12 cellular contexts compared by ENCODE assay signal in genomic region chr19:29704562-29705558, GRCh38. TPM values are rescaled to one million over a fixed set of nuclear protein-coding genes. Genes with fewer than 3 reads are reported as not detected.
DNase-seq lines count a peak whose midpoint lies in the region; ATAC-seq, FAIRE-seq and TF ChIP-seq lines count a peak whose summit lies in the region.
"Had no signal": no experiment of that assay in that cellular context is flagged by ENCODE, and none has a peak within 500 bp of the region (broad histone marks: within the 10 kb centered on the region; RNA-seq: fewer than 3 reads in every experiment).

No MANE protein-coding gene starts in this region.

- no peak overlapping the region for H3K4me3 ChIP-seq in GM12878
- H3K4me3 ChIP-seq in psoas muscle, result no peak overlapping the region
- H3K4me3 ChIP-seq: skin epidermis had no signal

- ATAC-seq in GM19035 (IDR thresholded peaks at IDR 0.05; ENCODE audit: unreplicated experiment), result peak; percentile 55
- ATAC-seq in HG03095 (IDR thresholded peaks at IDR 0.05; ENCODE audit: unreplicated experiment), result peak; percentile 55
- peak; percentile 92 for ATAC-seq in GM12878
- no peak for ATAC-seq in Right ventricle myocardium inferior
- no peak for ATAC-seq in psoas muscle

- FAIRE-seq in GM12878 (lab: Jason Lieb, UNC), result peak; percentile 44

- SMC1A ChIA-PET in GM12878 (lab: Charles Lee; ENCODE audit: uncharacterized antibody, unreplicated experiment), result interaction anchor here (1.0 to 1.3 kb wide), 4 partner anchors 12 to 95 kb away, joined by 3 to 4 read pairs (median 4); no protein-coding TSS in a partner anchor

- no peak for TF ChIP-seq RAD21 in GM12878 (IDR thresholded peaks at IDR 0.05; ENCODE audit: insufficient read depth, low read depth, low read length)

- DNase-seq in GM10248 (ENCODE audit: extremely low spot score) (peak; percentile 61), GM12878 (ENCODE audit: low read depth, low spot score) (peak; percentile 42), Right ventricle myocardium inferior (ENCODE audit: missing footprints) (no peak), psoas muscle (no peak), KG1 (lab: John Stamatoyannopoulos, UW) (no peak), NCI-H1105 (lab: John Stamatoyannopoulos, UW) (no peak)
- DNase-seq: COR-L47, NCI-H1092, NCI-H774 had no signal

- peak overlapping the region; percentile 36 for H3K4me2 ChIP-seq in GM12878 (ENCODE audit: control insufficient read depth, insufficient read depth)

- peak overlapping the region; percentile 29; the same call in 1 of the 2 replicates for H3K9ac ChIP-seq in GM12878 (ENCODE audit: control insufficient read depth, insufficient read depth, low read length)

- peaks cover 17% of the 10 kb centered on the region for H3K4me1 ChIP-seq in GM12878 (ENCODE audit: control insufficient read depth, insufficient read depth, low read length)
- H3K4me1 ChIP-seq in psoas muscle, result peaks cover 25% of the 10 kb centered on the region

- no peaks in the 10 kb centered on the region for H3K27me3 ChIP-seq in GM12878 (replicated peaks in 1 of 2; ENCODE audit: control insufficient read depth in 2 of 2, insufficient read depth in 2 of 2, low read length in 1 of 2)
- no peaks in the 10 kb centered on the region for H3K27me3 ChIP-seq in psoas muscle (ENCODE audit: insufficient read depth in 3 of 3, low read length in 2 of 3)

- TF ChIP-seq CTCF in GM10248 (IDR thresholded peaks at IDR 0.05; ENCODE audit: control extremely low read depth, extremely low read depth, low read depth, missing control alignments), result no peak
- no peak for TF ChIP-seq CTCF in GM12878 (IDR thresholded peaks at IDR 0.05 in 2 of 3, conservative IDR thresholded peaks at IDR 0.05 in 1 of 3; ENCODE audit: control insufficient read depth in 2 of 3, extremely low read depth in 1 of 3, insufficient read depth in 1 of 3, low read depth in 3 of 3, low read length in 3 of 3)
- TF ChIP-seq CTCF in psoas muscle (IDR thresholded peaks at IDR 0.05), result no peak

- H3K9me3 ChIP-seq in GM12878 (replicated peaks; ENCODE audit: control insufficient read depth, insufficient read depth, low read length) (no peaks in the 10 kb centered on the region), psoas muscle (no peaks in the 10 kb centered on the region)

- POLR2A ChIA-PET in GM10248 (lab: Yijun Ruan, JAX), result no interaction called here
- POLR2A ChIA-PET in GM12878 (lab: Charles Lee), result interaction anchor here (0.9 to 1.7 kb wide), 2 partner anchors 12 to 38 kb away, joined by 3 to 4 read pairs; no protein-coding TSS in a partner anchor

- intact Hi-C loops in GM12878 (cut with micrococcal nuclease; ENCODE audit: unreplicated experiment), result no loop called here
- intact Hi-C loops in Right ventricle myocardium inferior (cut with DNase I), result no loop called here
- intact Hi-C loops in psoas muscle (cut with DNase I), result no loop called here

- RAD21 ChIA-PET in GM12878 (lab: Charles Lee; ENCODE audit: unreplicated experiment), result interaction anchor here (1.1 to 3.0 kb wide), 3 partner anchors 11 to 94 kb away, joined by 3 to 16 read pairs (median 4); partner anchors contain the start of gene C19orf12

- no peaks in the 10 kb centered on the region for H4K20me1 ChIP-seq in GM12878 (ENCODE audit: control insufficient read depth, insufficient read depth)

- CTCF ChIA-PET in GM10248 (lab: Yijun Ruan, JAX), result interaction anchor here (1.4 to 2.0 kb wide), 3 partner anchors 10 to 96 kb away, joined by 3 to 12 read pairs (median 7); no protein-coding TSS in a partner anchor
- CTCF ChIA-PET in GM12878 (lab: Yijun Ruan, JAX), result interaction anchor here (0.9 to 3.3 kb wide), 5 partner anchors 12 to 98 kb away, joined by 3 to 13 read pairs (median 5); no protein-coding TSS in a partner anchor

- in situ Hi-C loops in GM12878 (cut with MboI), result loop anchor here (25.0 kb wide), 1 partner anchor 493 kb away; the partner anchor contains the start of gene UQCRFS1

- H3K36me3 ChIP-seq in GM12878 (ENCODE audit: control insufficient read depth in 2 of 2, insufficient read depth in 2 of 2, low read length in 1 of 2), result peaks cover 4 to 8% of the 10 kb centered on the region in 2 experiments; a peak in 3 of 4 replicates
- peaks cover 2 to 68% of the 10 kb centered on the region in 2 donors for H3K36me3 ChIP-seq in psoas muscle (ENCODE audit: insufficient read depth in 1 of 2, low read depth in 1 of 2)

- no peak for TF ChIP-seq EP300 in GM12878 (IDR thresholded peaks at IDR 0.05; ENCODE audit: borderline replicate concordance in 1 of 2, control insufficient read depth in 1 of 2, low read depth in 2 of 2, low read length in 2 of 2)

- no TSS peak for BruUV-seq in GM12878 (replicated peaks; lab: Mats Ljungman, UMichigan)

- 84% methylated on average over 14 of the region's 14 CpGs for WGBS in GM12878 (ENCODE audit: insufficient coverage, insufficient replicate concordance, low lambda C conversion rate, missing lambda C conversion rate)
- 86 to 91% (median 88%) methylated on average over 14 of the region's 14 CpGs for WGBS in psoas muscle, 3 donors

- no peak for TF ChIP-seq POLR2A in GM12878 (IDR thresholded peaks at IDR 0.05; ENCODE audit: low read depth, low read length)

- peak overlapping the region; percentile 79 for H3K27ac ChIP-seq in GM12878 (ENCODE audit: control insufficient read depth, insufficient read depth)
- H3K27ac ChIP-seq in psoas muscle, result no peak overlapping the region

- H3K79me2 ChIP-seq in GM12878 (ENCODE audit: control insufficient read depth, insufficient read depth, low read length), result peaks cover 1% of the 10 kb centered on the region; the same call in 1 of the 2 replicates

- no peak overlapping the region; the same call in 1 of the 2 replicates for H2AFZ ChIP-seq in GM12878 (ENCODE audit: control insufficient read depth, low read depth, low read length)

TF ChIP-seq in GM12878, 131 proteins besides CTCF, POLR2A, EP300 and RAD21 (continues in another document):
- TF ChIP-seq ATF7 (IDR thresholded peaks at IDR 0.05; ENCODE audit: low read depth) (peak; percentile 98), SPI1 (IDR thresholded peaks at IDR 0.05; ENCODE audit: borderline replicate concordance, insufficient read depth, low read depth, low read length) (no peak), MLLT1 (IDR thresholded peaks at IDR 0.05) (no peak), MTA3 (IDR thresholded peaks at IDR 0.05; ENCODE audit: borderline replicate concordance, low read length) (no peak)

RNA-seq across cellular contexts. Expression of gene C19orf12, which starts 10.2 kb away (rescaled TPM):
- 24.8 and 33.3 TPM in 2 replicates for total RNA-seq in GM12878 (2013; cell fraction: nucleolus; rRNA removed)
- total RNA-seq in GM12878 (2014; rRNA removed), result 20.4 and 21.9 TPM in 2 replicates
- 10.6 and 12.8 TPM in 2 replicates for total RNA-seq in GM12878 (2014; rRNA removed; fragmentation: Illumina TruSeq; extraction: Trizol)
- total RNA-seq in GM12878 (2021), result 20.9 and 21.6 TPM in 2 replicates
- polyA plus RNA-seq in GM12878 (2011; ENCODE audit: low read depth), result 7.3 TPM
- 23.5 and 24.9 TPM in 2 replicates for polyA plus RNA-seq in GM12878 (2011; rRNA removed)
- polyA plus RNA-seq in GM12878 (2011; cell fraction: cytosol; rRNA removed), result 22.2 and 29.7 TPM in 2 replicates
- polyA plus RNA-seq in GM12878 (2011; cell fraction: nucleus; rRNA removed), result 23.6 and 25.4 TPM in 2 replicates
- polyA plus RNA-seq in GM12878 (2012), result 13.2 and 14.9 TPM in 2 replicates
- polyA plus RNA-seq in GM12878 (2014; fragmentation: Illumina TruSeq; extraction: Trizol), result 8.2 and 12.5 TPM in 2 replicates
- 1 to 10 TPM; 2.3 to 6.6 TPM for polyA plus RNA-seq in GM12878 (2014; fragmentation: Nextera tagmentation; extraction: Ambion mirVana)
- 19.6 and 22.6 TPM in 2 replicates for polyA plus RNA-seq in GM12878 (2014; rRNA removed)
- 10 to 100 TPM; 20.0 to 20.5 TPM for polyA plus RNA-seq in GM12878 (2016; fragmentation: Nextera tagmentation; extraction: Ambion mirVana)
- 9.3 and 15.4 TPM in 2 replicates for polyA minus RNA-seq in GM12878 (2011; rRNA and poly(A)+ RNA removed)
- polyA minus RNA-seq in GM12878 (2011; cell fraction: cytosol; rRNA and poly(A)+ RNA removed), result 6.0 and 7.4 TPM in 2 replicates
- 5.3 and 8.3 TPM in 2 replicates for polyA minus RNA-seq in GM12878 (2011; cell fraction: nucleus; rRNA and poly(A)+ RNA removed)
- total RNA-seq in Right ventricle myocardium inferior, result 64.2 TPM
- total RNA-seq in psoas muscle, result 10 to 100 TPM; 37.5 to 93.3 (median 55.6) TPM
- 100 to 1,000 TPM in 1 of 3 donors, 10 to 100 TPM in 2; 46.8 to 142 (median 68.4) TPM for polyA plus RNA-seq in psoas muscle

RNA-seq across cellular contexts. Expression of gene PLEKHF1, which starts 39.6 kb away (rescaled TPM):
- 27.3 and 32.2 TPM in 2 replicates for total RNA-seq in GM12878 (2013; cell fraction: nucleolus; rRNA removed)
- total RNA-seq in GM12878 (2014; rRNA removed), result 18.6 and 20.2 TPM in 2 replicates
- total RNA-seq in GM12878 (2014; rRNA removed; fragmentation: Illumina TruSeq; extraction: Trizol), result 2.5 and 4.0 TPM in 2 replicates
- total RNA-seq in GM12878 (2021), result 17.6 and 19.1 TPM in 2 replicates
- 1.8 TPM for polyA plus RNA-seq in GM12878 (2011; ENCODE audit: low read depth)
- 6.0 and 15.8 TPM in 2 replicates for polyA plus RNA-seq in GM12878 (2011; rRNA removed)
- 25.9 and 36.4 TPM in 2 replicates for polyA plus RNA-seq in GM12878 (2011; cell fraction: cytosol; rRNA removed)
- polyA plus RNA-seq in GM12878 (2011; cell fraction: nucleus; rRNA removed), result 40.4 and 43.7 TPM in 2 replicates
- 6.0 and 11.1 TPM in 2 replicates for polyA plus RNA-seq in GM12878 (2012)
- polyA plus RNA-seq in GM12878 (2014; fragmentation: Illumina TruSeq; extraction: Trizol), result 0.19 and 2.4 TPM in 2 replicates
- polyA plus RNA-seq in GM12878 (2014; fragmentation: Nextera tagmentation; extraction: Ambion mirVana), result under 1 TPM; 0.10 to 0.31 TPM
- 20.3 and 23.0 TPM in 2 replicates for polyA plus RNA-seq in GM12878 (2014; rRNA removed)
- 10 to 100 TPM; 14.8 to 19.5 TPM for polyA plus RNA-seq in GM12878 (2016; fragmentation: Nextera tagmentation; extraction: Ambion mirVana)
- 11.6 and 26.6 TPM in 2 replicates for polyA minus RNA-seq in GM12878 (2011; rRNA and poly(A)+ RNA removed)
- polyA minus RNA-seq in GM12878 (2011; cell fraction: cytosol; rRNA and poly(A)+ RNA removed), result 13.9 and 17.0 TPM in 2 replicates
- polyA minus RNA-seq in GM12878 (2011; cell fraction: nucleus; rRNA and poly(A)+ RNA removed), result 19.7 and 32.3 TPM in 2 replicates
- 43.6 TPM for total RNA-seq in Right ventricle myocardium inferior
- 100 to 1,000 TPM in 1 of 4 donors, 10 to 100 TPM in 2, 1 to 10 TPM in 1; 5.1 to 119 (median 44.0) TPM for total RNA-seq in psoas muscle
- 10 to 100 TPM; 60.2 to 77.0 (median 73.8) TPM for polyA plus RNA-seq in psoas muscle

Comparison
In these comparisons a context has a peak if more than half of its experiments do, and no peak if none do; other contexts are left out.
1. DNase-seq: peak in GM10248 (single experiment) and GM12878 (single experiment); none in Right ventricle myocardium inferior (single experiment), psoas muscle (0 of 2), KG1 (single experiment) and NCI-H1105 (single experiment).
2. ATAC-seq: peak in GM19035 (single experiment), HG03095 (single experiment) and GM12878 (single experiment); none in Right ventricle myocardium inferior (single experiment) and psoas muscle (0 of 4).